In genomic region chr17:4877089-4877488, GRCh38 we compare ENCODE assay signal across 26 cellular contexts. TPM values are rescaled to one million over a fixed set of nuclear protein-coding genes. Genes with fewer than 3 reads are reported as not detected.
DNase-seq lines count a peak whose midpoint lies in the region; ATAC-seq and TF ChIP-seq lines count a peak whose summit lies in the region.
"Had no signal": no experiment of that assay in that cellular context is flagged by ENCODE, and none has a peak within 500 bp of the region (broad histone marks: within the 10 kb centered on the region; RNA-seq: fewer than 3 reads in every experiment).

No MANE protein-coding gene starts in this region.

- no peak overlapping the region for H3K27ac ChIP-seq in left ventricle myocardium inferior (replicated peaks)
- H3K27ac ChIP-seq: body of pancreas, GM23248, psoas muscle, thyroid gland had no signal

- H3K9me3 ChIP-seq in left ventricle myocardium inferior (replicated peaks), result no peaks in the 10 kb centered on the region
- H3K9me3 ChIP-seq: body of pancreas, psoas muscle, thyroid gland had no signal

- no peaks in the 10 kb centered on the region for H3K27me3 ChIP-seq in left ventricle myocardium inferior (ENCODE audit: low read depth)
- H3K27me3 ChIP-seq: body of pancreas, thyroid gland had no signal

- TF ChIP-seq CTCF in left ventricle myocardium inferior (IDR thresholded peaks at IDR 0.05; ENCODE audit: borderline replicate concordance) (no peak), fibroblast of the aortic adventitia (IDR thresholded peaks at IDR 0.05; ENCODE audit: insufficient read depth, low read length) (no peak), omental fat pad (IDR thresholded peaks at IDR 0.05) (no peak)

- H3K4me3 ChIP-seq in left ventricle myocardium inferior, result no peak overlapping the region
- no peak overlapping the region for H3K4me3 ChIP-seq in fibroblast of the aortic adventitia (ENCODE audit: low read depth, low read length)
- H3K4me3 ChIP-seq: body of pancreas, GM23248, psoas muscle, thyroid gland had no signal

- no peak for DNase-seq in left ventricle myocardium superior
- no peak for DNase-seq in left ventricle myocardium inferior
- peak; percentile 16 for DNase-seq in fibroblast of the aortic adventitia (ENCODE audit: low read depth)
- peak; percentile 23 for DNase-seq in occipital lobe (lab: John Stamatoyannopoulos, UW)
- DNase-seq in NCI-H2196 (lab: John Stamatoyannopoulos, UW; ENCODE audit: unreplicated experiment), result no peak
- no peak for DNase-seq in omental fat pad (ENCODE audit: low spot score)
- DNase-seq: activated CD4-positive, alpha-beta T cell treated with anti-CD3 and anti-CD28 coated beads for 48 hours; AML-193; endodermal cell; GM23248; left cardiac atrium; NCI-H1092; NCI-H2029; NCI-H345; NCI-H82; SIG-M5; stimulated activated CD4-positive, alpha-beta T cell treated with anti-CD3 and anti-CD28 coated beads, Interleukin-1b, Interleukin-23, amount 100 ng/mL, for 48 hours; T-helper 1 cell; thyroid gland had no signal

- H3K4me1 ChIP-seq in left ventricle myocardium inferior, result peaks cover 15% of the 10 kb centered on the region
- H3K4me1 ChIP-seq: body of pancreas, psoas muscle, thyroid gland had no signal

- ATAC-seq in left ventricle myocardium superior, result peak; percentile 39
- no peak for ATAC-seq in HG03565 (IDR thresholded peaks at IDR 0.05; ENCODE audit: unreplicated experiment)
- ATAC-seq in GM18520 (IDR thresholded peaks at IDR 0.05; ENCODE audit: unreplicated experiment), result no peak
- ATAC-seq in omental fat pad (ENCODE audit: low FRiP score), result no peak
- ATAC-seq: body of pancreas; natural killer cell treated with Interleukin-12 subunit alpha and Interleukin-12 subunit beta and Interleukin-15 and Interleukin-18, amount 100 ng/mL, for 72 hours; psoas muscle; stimulated activated memory B cell treated with anti-CD40 and anti-IgM and Interleukin-4, amounts not matched to agents 10 μg/mL and 1 μg/mL and 100 μg/mL, for 72 hours had no signal

- intact Hi-C loops in left ventricle myocardium superior (cut with micrococcal nuclease), result no loop called here
- intact Hi-C loops in left ventricle myocardium inferior (cut with micrococcal nuclease), result no loop called here

- H3K36me3 ChIP-seq in left ventricle myocardium inferior, result peaks cover 28% of the 10 kb centered on the region

RNA-seq across cellular contexts. Expression of gene C17orf107, which starts 22.2 kb away (rescaled TPM):
- 0.64 TPM for total RNA-seq in left ventricle myocardium superior
- 0.80 TPM for total RNA-seq in left ventricle myocardium inferior
- 3.8 and 4.5 TPM in 2 replicates for total RNA-seq in fibroblast of the aortic adventitia (ENCODE audit: low replicate concordance)
- total RNA-seq in occipital lobe, result 6.9 TPM
- total RNA-seq in omental fat pad, result 1 to 10 TPM in 3 of 4 donors, under 1 TPM in 1; 0.63 to 8.4 (median 3.3) TPM

RNA-seq across cellular contexts. Expression of gene CHRNE, which starts 25.8 kb away (rescaled TPM):
- 0.50 TPM for total RNA-seq in left ventricle myocardium superior
- total RNA-seq in left ventricle myocardium inferior, result 1.5 TPM
- 0.33 and 4.9 TPM in 2 replicates for total RNA-seq in fibroblast of the aortic adventitia (ENCODE audit: low replicate concordance)
- total RNA-seq in occipital lobe, result 0.62 TPM
- 1 to 10 TPM in 3 of 4 donors, under 1 TPM in 1; 0.50 to 3.6 (median 1.5) TPM for total RNA-seq in omental fat pad
- total RNA-seq: A172 had no signal

RNA-seq across cellular contexts. Expression of gene MINK1, which starts 43.9 kb away (rescaled TPM):
- 52.2 TPM for total RNA-seq in left ventricle myocardium superior
- 50.9 TPM for total RNA-seq in left ventricle myocardium inferior
- 38.4 and 48.5 TPM in 2 replicates for total RNA-seq in fibroblast of the aortic adventitia (ENCODE audit: low replicate concordance)
- total RNA-seq in occipital lobe, result 18.4 TPM
- 10 to 100 TPM; 24.4 to 57.8 (median 31.9) TPM for total RNA-seq in omental fat pad

RNA-seq across cellular contexts. Expression of gene GP1BA, which starts 55.0 kb away (rescaled TPM):
- not detected for total RNA-seq in left ventricle myocardium superior
- 0.22 TPM for total RNA-seq in left ventricle myocardium inferior
- total RNA-seq in fibroblast of the aortic adventitia (ENCODE audit: low replicate concordance), result not detected in 2 replicates
- not detected for total RNA-seq in occipital lobe
- total RNA-seq in omental fat pad, result not detected
- total RNA-seq: A172, body of pancreas, endodermal cell, GM23248, thyroid gland had no signal

Comparison
In these comparisons a context has a peak if more than half of its experiments do, and no peak if none do; other contexts are left out.
1. DNase-seq: peak in fibroblast of the aortic adventitia (single experiment) and occipital lobe (single experiment); none in left ventricle myocardium superior (single experiment), left ventricle myocardium inferior (single experiment), NCI-H2196 (single experiment) and omental fat pad (single experiment).